ENCODE assay signal across 2 cellular contexts in the genomic region with DNA sequence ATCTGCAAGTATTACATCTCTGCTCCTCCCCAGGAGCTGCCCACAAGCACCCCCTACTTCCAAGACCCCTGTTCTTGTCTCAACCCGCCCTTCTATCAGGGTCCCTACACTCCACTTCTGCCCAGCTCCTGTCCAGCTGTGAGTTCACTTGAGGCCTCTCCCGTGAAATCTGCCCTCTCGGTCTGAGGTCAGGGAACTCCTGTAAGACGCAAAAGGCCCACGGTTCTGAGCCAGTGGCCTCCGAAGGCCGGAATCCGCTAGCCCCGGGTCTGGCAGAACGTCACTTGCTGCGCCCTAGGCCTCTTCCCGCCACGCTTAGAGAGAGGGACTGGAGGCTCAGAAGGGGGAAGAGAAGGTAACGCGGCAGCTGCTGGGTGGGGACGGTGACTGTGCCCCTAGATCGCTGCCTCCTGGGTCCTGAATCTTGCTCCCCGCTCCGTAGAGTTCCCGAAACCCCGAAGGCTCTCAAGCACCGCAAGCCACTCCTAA.
TF ChIP-seq lines count a peak whose summit lies in the region.

No MANE protein-coding gene starts in this region.

TF ChIP-seq in SK-N-SH, 30 proteins besides CTCF, POLR2A, EP300 and RAD21:
- TF ChIP-seq, protein P1, sequence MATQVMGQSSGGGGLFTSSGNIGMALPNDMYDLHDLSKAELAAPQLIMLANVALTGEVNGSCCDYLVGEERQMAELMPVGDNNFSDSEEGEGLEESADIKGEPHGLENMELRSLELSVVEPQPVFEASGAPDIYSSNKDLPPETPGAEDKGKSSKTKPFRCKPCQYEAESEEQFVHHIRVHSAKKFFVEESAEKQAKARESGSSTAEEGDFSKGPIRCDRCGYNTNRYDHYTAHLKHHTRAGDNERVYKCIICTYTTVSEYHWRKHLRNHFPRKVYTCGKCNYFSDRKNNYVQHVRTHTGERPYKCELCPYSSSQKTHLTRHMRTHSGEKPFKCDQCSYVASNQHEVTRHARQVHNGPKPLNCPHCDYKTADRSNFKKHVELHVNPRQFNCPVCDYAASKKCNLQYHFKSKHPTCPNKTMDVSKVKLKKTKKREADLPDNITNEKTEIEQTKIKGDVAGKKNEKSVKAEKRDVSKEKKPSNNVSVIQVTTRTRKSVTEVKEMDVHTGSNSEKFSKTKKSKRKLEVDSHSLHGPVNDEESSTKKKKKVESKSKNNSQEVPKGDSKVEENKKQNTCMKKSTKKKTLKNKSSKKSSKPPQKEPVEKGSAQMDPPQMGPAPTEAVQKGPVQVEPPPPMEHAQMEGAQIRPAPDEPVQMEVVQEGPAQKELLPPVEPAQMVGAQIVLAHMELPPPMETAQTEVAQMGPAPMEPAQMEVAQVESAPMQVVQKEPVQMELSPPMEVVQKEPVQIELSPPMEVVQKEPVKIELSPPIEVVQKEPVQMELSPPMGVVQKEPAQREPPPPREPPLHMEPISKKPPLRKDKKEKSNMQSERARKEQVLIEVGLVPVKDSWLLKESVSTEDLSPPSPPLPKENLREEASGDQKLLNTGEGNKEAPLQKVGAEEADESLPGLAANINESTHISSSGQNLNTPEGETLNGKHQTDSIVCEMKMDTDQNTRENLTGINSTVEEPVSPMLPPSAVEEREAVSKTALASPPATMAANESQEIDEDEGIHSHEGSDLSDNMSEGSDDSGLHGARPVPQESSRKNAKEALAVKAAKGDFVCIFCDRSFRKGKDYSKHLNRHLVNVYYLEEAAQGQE (IDR thresholded peaks at IDR 0.05; ENCODE audit: low read depth, low read length) = no peak
- TF ChIP-seq, protein P2, sequence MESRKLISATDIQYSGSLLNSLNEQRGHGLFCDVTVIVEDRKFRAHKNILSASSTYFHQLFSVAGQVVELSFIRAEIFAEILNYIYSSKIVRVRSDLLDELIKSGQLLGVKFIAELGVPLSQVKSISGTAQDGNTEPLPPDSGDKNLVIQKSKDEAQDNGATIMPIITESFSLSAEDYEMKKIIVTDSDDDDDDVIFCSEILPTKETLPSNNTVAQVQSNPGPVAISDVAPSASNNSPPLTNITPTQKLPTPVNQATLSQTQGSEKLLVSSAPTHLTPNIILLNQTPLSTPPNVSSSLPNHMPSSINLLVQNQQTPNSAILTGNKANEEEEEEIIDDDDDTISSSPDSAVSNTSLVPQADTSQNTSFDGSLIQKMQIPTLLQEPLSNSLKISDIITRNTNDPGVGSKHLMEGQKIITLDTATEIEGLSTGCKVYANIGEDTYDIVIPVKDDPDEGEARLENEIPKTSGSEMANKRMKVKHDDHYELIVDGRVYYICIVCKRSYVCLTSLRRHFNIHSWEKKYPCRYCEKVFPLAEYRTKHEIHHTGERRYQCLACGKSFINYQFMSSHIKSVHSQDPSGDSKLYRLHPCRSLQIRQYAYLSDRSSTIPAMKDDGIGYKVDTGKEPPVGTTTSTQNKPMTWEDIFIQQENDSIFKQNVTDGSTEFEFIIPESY (IDR thresholded peaks at IDR 0.05; ENCODE audit: borderline replicate concordance, low read depth) = no peak
- TF ChIP-seq GATA2 (CRISPR knock-in tag; IDR thresholded peaks at IDR 0.05) (no peak), MEF2A (IDR thresholded peaks at IDR 0.05; ENCODE audit: borderline replicate concordance, low read depth) (no peak), FOXM1 (IDR thresholded peaks at IDR 0.05; ENCODE audit: low read depth) (no peak), POLR2AphosphoS5 (IDR thresholded peaks at IDR 0.05; ENCODE audit: low read depth, low read length) (no peak), NRF1 (IDR thresholded peaks at IDR 0.05; ENCODE audit: low read depth, low read length) (no peak), JUND (IDR thresholded peaks at IDR 0.05) (no peak), RXRA (IDR thresholded peaks at IDR 0.05; ENCODE audit: borderline replicate concordance, low read depth) (no peak), CHD2 (IDR thresholded peaks at IDR 0.05; ENCODE audit: low read length, partially characterized antibody) (no peak), GABPA (IDR thresholded peaks at IDR 0.05; ENCODE audit: low read depth) (no peak), SIN3A (IDR thresholded peaks at IDR 0.05; ENCODE audit: borderline replicate concordance, low read depth, low read length) (no peak), TAF1 (IDR thresholded peaks at IDR 0.05; ENCODE audit: borderline replicate concordance, low read depth, low read length) (no peak), TEAD4 (IDR thresholded peaks at IDR 0.05; ENCODE audit: borderline replicate concordance, insufficient read depth) (no peak)
- TF ChIP-seq, protein P3, sequence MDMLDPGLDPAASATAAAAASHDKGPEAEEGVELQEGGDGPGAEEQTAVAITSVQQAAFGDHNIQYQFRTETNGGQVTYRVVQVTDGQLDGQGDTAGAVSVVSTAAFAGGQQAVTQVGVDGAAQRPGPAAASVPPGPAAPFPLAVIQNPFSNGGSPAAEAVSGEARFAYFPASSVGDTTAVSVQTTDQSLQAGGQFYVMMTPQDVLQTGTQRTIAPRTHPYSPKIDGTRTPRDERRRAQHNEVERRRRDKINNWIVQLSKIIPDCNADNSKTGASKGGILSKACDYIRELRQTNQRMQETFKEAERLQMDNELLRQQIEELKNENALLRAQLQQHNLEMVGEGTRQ (IDR thresholded peaks at IDR 0.05; ENCODE audit: borderline replicate concordance, low read depth, low read length) = no peak
- TF ChIP-seq, protein P4, sequence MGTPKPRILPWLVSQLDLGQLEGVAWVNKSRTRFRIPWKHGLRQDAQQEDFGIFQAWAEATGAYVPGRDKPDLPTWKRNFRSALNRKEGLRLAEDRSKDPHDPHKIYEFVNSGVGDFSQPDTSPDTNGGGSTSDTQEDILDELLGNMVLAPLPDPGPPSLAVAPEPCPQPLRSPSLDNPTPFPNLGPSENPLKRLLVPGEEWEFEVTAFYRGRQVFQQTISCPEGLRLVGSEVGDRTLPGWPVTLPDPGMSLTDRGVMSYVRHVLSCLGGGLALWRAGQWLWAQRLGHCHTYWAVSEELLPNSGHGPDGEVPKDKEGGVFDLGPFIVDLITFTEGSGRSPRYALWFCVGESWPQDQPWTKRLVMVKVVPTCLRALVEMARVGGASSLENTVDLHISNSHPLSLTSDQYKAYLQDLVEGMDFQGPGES (IDR thresholded peaks at IDR 0.05; ENCODE audit: low read depth, low read length) = no peak
- TF ChIP-seq, protein P5, sequence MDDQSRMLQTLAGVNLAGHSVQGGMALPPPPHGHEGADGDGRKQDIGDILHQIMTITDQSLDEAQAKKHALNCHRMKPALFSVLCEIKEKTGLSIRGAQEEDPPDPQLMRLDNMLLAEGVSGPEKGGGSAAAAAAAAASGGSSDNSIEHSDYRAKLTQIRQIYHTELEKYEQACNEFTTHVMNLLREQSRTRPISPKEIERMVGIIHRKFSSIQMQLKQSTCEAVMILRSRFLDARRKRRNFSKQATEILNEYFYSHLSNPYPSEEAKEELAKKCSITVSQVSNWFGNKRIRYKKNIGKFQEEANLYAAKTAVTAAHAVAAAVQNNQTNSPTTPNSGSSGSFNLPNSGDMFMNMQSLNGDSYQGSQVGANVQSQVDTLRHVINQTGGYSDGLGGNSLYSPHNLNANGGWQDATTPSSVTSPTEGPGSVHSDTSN (IDR thresholded peaks at IDR 0.05) = no peak
- TF ChIP-seq, protein P6, sequence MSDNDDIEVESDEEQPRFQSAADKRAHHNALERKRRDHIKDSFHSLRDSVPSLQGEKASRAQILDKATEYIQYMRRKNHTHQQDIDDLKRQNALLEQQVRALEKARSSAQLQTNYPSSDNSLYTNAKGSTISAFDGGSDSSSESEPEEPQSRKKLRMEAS (IDR thresholded peaks at IDR 0.05; ENCODE audit: low read depth) = no peak

TF ChIP-seq in SK-N-SH treated with all-trans-retinoic acid at 6 μM for 48 hours, 23 proteins besides CTCF, POLR2A, EP300 and RAD21 (continued from another document):
- TF ChIP-seq, protein P7, sequence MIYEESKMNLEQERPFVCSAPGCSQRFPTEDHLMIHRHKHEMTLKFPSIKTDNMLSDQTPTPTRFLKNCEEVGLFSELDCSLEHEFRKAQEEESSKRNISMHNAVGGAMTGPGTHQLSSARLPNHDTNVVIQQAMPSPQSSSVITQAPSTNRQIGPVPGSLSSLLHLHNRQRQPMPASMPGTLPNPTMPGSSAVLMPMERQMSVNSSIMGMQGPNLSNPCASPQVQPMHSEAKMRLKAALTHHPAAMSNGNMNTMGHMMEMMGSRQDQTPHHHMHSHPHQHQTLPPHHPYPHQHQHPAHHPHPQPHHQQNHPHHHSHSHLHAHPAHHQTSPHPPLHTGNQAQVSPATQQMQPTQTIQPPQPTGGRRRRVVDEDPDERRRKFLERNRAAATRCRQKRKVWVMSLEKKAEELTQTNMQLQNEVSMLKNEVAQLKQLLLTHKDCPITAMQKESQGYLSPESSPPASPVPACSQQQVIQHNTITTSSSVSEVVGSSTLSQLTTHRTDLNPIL (CRISPR knock-in tag; IDR thresholded peaks at IDR 0.05; ENCODE audit: low read depth) = no peak
- no peak for TF ChIP-seq GLIS3 (CRISPR knock-in tag; IDR thresholded peaks at IDR 0.05)
- TF ChIP-seq, protein P8, sequence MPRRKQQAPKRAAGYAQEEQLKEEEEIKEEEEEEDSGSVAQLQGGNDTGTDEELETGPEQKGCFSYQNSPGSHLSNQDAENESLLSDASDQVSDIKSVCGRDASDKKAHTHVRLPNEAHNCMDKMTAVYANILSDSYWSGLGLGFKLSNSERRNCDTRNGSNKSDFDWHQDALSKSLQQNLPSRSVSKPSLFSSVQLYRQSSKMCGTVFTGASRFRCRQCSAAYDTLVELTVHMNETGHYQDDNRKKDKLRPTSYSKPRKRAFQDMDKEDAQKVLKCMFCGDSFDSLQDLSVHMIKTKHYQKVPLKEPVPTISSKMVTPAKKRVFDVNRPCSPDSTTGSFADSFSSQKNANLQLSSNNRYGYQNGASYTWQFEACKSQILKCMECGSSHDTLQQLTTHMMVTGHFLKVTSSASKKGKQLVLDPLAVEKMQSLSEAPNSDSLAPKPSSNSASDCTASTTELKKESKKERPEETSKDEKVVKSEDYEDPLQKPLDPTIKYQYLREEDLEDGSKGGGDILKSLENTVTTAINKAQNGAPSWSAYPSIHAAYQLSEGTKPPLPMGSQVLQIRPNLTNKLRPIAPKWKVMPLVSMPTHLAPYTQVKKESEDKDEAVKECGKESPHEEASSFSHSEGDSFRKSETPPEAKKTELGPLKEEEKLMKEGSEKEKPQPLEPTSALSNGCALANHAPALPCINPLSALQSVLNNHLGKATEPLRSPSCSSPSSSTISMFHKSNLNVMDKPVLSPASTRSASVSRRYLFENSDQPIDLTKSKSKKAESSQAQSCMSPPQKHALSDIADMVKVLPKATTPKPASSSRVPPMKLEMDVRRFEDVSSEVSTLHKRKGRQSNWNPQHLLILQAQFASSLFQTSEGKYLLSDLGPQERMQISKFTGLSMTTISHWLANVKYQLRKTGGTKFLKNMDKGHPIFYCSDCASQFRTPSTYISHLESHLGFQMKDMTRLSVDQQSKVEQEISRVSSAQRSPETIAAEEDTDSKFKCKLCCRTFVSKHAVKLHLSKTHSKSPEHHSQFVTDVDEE (CRISPR knock-in tag; IDR thresholded peaks at IDR 0.05) = no peak
- TF ChIP-seq ESRRG (CRISPR knock-in tag; IDR thresholded peaks at IDR 0.05) = no peak
- TF ChIP-seq ISL1 (CRISPR knock-in tag; IDR thresholded peaks at IDR 0.05) = no peak
- no peak for TF ChIP-seq SNAI2 (CRISPR knock-in tag; IDR thresholded peaks at IDR 0.05)
